Comparison of ENCODE assay signal across 19 cellular contexts in the genomic region with DNA sequence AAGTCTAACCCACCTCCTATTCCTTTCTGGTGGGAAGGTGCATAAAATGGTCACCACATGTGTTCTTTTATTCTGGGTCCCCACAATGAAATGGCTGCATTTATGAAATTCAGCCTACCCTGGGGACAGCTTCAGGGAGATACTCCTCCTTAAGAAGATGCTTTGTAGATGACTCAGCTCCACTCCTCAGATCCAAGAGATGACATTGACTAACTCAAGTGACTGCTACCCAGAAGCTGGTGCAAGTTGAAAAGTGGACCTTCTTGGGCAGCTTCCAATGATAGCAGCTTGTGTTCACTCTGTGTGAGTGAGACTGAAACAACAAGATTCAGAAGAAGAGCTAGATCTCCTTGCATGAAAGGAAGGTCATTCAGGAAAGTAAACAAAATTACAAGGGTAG.
"Had no signal": no experiment of that assay in that cellular context is flagged by ENCODE, and none has a peak within 500 bp of the region (broad histone marks: within the 10 kb centered on the region; RNA-seq: fewer than 3 reads in every experiment).

No MANE protein-coding gene starts in this region.

- H3K4me3 ChIP-seq: colonic mucosa, heart left ventricle, left ventricle myocardium inferior, prostate gland, right atrium auricular region, smooth muscle cell, testis had no signal

- DNase-seq: activated CD4-positive, alpha-beta T cell treated with anti-CD3 and anti-CD28 coated beads, Interleukin-2, amount 10 ng/mL, durations not matched to agents 7 days and 5 days; activated CD8-positive, alpha-beta T cell treated with anti-CD3 and anti-CD28 coated beads, Interleukin-2, amount 10 ng/mL, durations not matched to agents 7 days and 5 days; activated naive CD4-positive, alpha-beta T cell treated with anti-CD3 and anti-CD28 coated beads, Interleukin-2, amount 50 U/mL, for 16 hours; activated T-cell treated with anti-CD3 and anti-CD28 coated beads, Interleukin-2, amount 50 U/mL, for 24 hours; aorta; colonic mucosa; endodermal cell; heart left ventricle; kidney glomerular epithelial cell; left ventricle myocardium inferior; mammary epithelial cell; stimulated activated CD4-positive, alpha-beta T cell treated with anti-CD3 and anti-CD28 coated beads, Interleukin-4, amount 100 ng/mL, for 24 hours; T-helper 9 cell; testis had no signal

- H3K27me3 ChIP-seq: colonic mucosa, heart left ventricle, right atrium auricular region, testis had no signal

- H3K4me2 ChIP-seq: smooth muscle cell had no signal

- ATAC-seq: activated CD4-positive, CD25-positive, alpha-beta regulatory T cell treated with anti-CD3 and anti-CD28 coated beads, Interleukin-2, amount 50 U/mL, for 24 hours; activated CD8-positive, alpha-beta T cell treated with anti-CD3 and anti-CD28 coated beads, Interleukin-2, amount 10 ng/mL, durations not matched to agents 7 days and 5 days; heart left ventricle; stimulated activated effector memory CD8-positive, alpha-beta T cell treated with anti-CD3 and anti-CD28 coated beads, Interleukin-12 subunit alpha, Interleukin-12 subunit beta, amount 100 ng/mL, for 72 hours had no signal

- H3K9me3 ChIP-seq: colonic mucosa, heart left ventricle, prostate gland, right atrium auricular region, testis had no signal

- H3K27ac ChIP-seq: colonic mucosa, heart left ventricle, left ventricle myocardium inferior, prostate gland, right atrium auricular region, testis had no signal

- H3K4me1 ChIP-seq: colonic mucosa, heart left ventricle, left ventricle myocardium inferior, prostate gland, right atrium auricular region, testis had no signal

- H3K36me3 ChIP-seq: colonic mucosa, heart left ventricle, left ventricle myocardium inferior, prostate gland, right atrium auricular region had no signal
